In the genomic region with DNA sequence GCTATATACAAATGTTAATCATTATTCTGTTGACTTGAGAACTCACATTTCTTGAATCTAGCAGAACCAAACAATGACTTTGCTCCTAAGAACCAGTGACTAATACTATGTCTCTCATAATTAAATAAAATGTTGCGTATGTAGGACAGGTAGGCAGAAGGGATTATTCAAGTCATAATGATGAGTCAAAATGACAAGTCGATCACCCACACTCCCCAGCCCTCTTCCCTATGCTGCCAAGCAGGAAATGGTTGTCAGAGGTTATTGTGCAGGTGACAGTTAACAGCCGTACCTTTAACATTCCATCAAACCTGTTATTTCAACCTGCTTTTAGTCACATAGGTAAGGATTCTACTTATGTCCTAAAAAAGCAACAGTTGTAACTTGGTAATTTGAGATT, we compare ENCODE assay signal across 22 cellular contexts. TPM values are rescaled to one million over a fixed set of nuclear protein-coding genes. Genes with fewer than 3 reads are reported as not detected.
DNase-seq lines count a peak whose midpoint lies in the region; ATAC-seq, FAIRE-seq and TF ChIP-seq lines count a peak whose summit lies in the region.
"Had no signal": no experiment of that assay in that cellular context is flagged by ENCODE, and none has a peak within 500 bp of the region (broad histone marks: within the 10 kb centered on the region; RNA-seq: fewer than 3 reads in every experiment).

No MANE protein-coding gene starts in this region.

- peaks cover 26% of the 10 kb centered on the region for H3K4me1 Mint-ChIP-seq in activated naive CD8-positive, alpha-beta T cell treated with anti-CD3 and anti-CD28 coated beads, Interleukin-2, amount 50 U/mL, for 24 hours
- no peaks in the 10 kb centered on the region for H3K4me1 Mint-ChIP-seq in glutamatergic neuron (ENCODE audit: low read depth, unreplicated experiment)

- no peak overlapping the region for H3K4me3 Mint-ChIP-seq in activated naive CD8-positive, alpha-beta T cell treated with anti-CD3 and anti-CD28 coated beads, Interleukin-2, amount 50 U/mL, for 24 hours
- no peak overlapping the region for H3K4me3 Mint-ChIP-seq in glutamatergic neuron (ENCODE audit: unreplicated experiment)
- H3K4me3 Mint-ChIP-seq: B cell, H9, natural killer cell had no signal

- H3K9me3 Mint-ChIP-seq in activated naive CD8-positive, alpha-beta T cell treated with anti-CD3 and anti-CD28 coated beads, Interleukin-2, amount 50 U/mL, for 24 hours, result no peaks in the 10 kb centered on the region
- no peaks in the 10 kb centered on the region for H3K9me3 Mint-ChIP-seq in glutamatergic neuron (ENCODE audit: unreplicated experiment)
- H3K9me3 Mint-ChIP-seq: H9, natural killer cell had no signal

- ATAC-seq in activated CD4-positive, CD25-positive, alpha-beta regulatory T cell treated with anti-CD3 and anti-CD28 coated beads, Interleukin-2, amount 50 U/mL, for 24 hours, result peak; percentile 98 to 99
- ATAC-seq in activated naive CD8-positive, alpha-beta T cell treated with anti-CD3 and anti-CD28 coated beads, Interleukin-2, amount 50 U/mL, for 24 hours, result peak; percentile 85
- ATAC-seq in HG03095 (IDR thresholded peaks at IDR 0.05; ENCODE audit: unreplicated experiment), result no peak
- ATAC-seq: heart right ventricle, natural killer cell had no signal

- peak overlapping the region; percentile 79 for H3K27ac Mint-ChIP-seq in activated naive CD8-positive, alpha-beta T cell treated with anti-CD3 and anti-CD28 coated beads, Interleukin-2, amount 50 U/mL, for 24 hours
- no peak overlapping the region for H3K27ac Mint-ChIP-seq in glutamatergic neuron (ENCODE audit: unreplicated experiment)
- H3K27ac Mint-ChIP-seq: B cell, H9, natural killer cell had no signal

- TF ChIP-seq POLR2A in H54 (IDR thresholded peaks at IDR 0.05; ENCODE audit: low read depth, low read length), result no peak

- H3K27me3 Mint-ChIP-seq in activated naive CD8-positive, alpha-beta T cell treated with anti-CD3 and anti-CD28 coated beads, Interleukin-2, amount 50 U/mL, for 24 hours, result no peaks in the 10 kb centered on the region
- H3K27me3 Mint-ChIP-seq in glutamatergic neuron (ENCODE audit: unreplicated experiment), result peaks cover 2% of the 10 kb centered on the region
- H3K27me3 Mint-ChIP-seq: B cell had no signal

- H3K36me3 Mint-ChIP-seq in activated naive CD8-positive, alpha-beta T cell treated with anti-CD3 and anti-CD28 coated beads, Interleukin-2, amount 50 U/mL, for 24 hours (ENCODE audit: low read depth), result no peaks in the 10 kb centered on the region
- H3K36me3 Mint-ChIP-seq in glutamatergic neuron (ENCODE audit: unreplicated experiment), result no peaks in the 10 kb centered on the region
- H3K36me3 Mint-ChIP-seq: natural killer cell had no signal

- TF ChIP-seq CTCF in glutamatergic neuron (IDR thresholded peaks at IDR 0.05; ENCODE audit: partially characterized antibody, unreplicated experiment), result no peak

- no peak for DNase-seq in activated CD4-positive, CD25-positive, alpha-beta regulatory T cell (lab: John Stamatoyannopoulos, UW)
- peak; percentile 13 for DNase-seq in HT-29 (ENCODE audit: low spot score)
- no peak for DNase-seq in activated naive CD8-positive, alpha-beta T cell treated with anti-CD3 and anti-CD28 coated beads, Interleukin-2, amount 50 U/mL, for 24 hours
- peak; percentile 43 for DNase-seq in putamen (ENCODE audit: low spot score)
- DNase-seq in glutamatergic neuron, result no peak
- no peak for DNase-seq in H54 (ENCODE audit: insufficient read length, low spot score)
- DNase-seq: 8988T; Calu3; H9; heart right ventricle; mesendoderm; MV-4-11; natural killer cell; NCI-H187 treated with DMSO at 0.1 percent for 48 hours; NCI-H446; stimulated activated CD8-positive, alpha-beta memory T cell treated with anti-CD3 and anti-CD28 coated beads, Interleukin-4, amount 100 ng/mL, for 48 hours; thyroid gland had no signal

- no peak for FAIRE-seq in H54 (lab: Jason Lieb, UNC)
- FAIRE-seq: G401.6, TTC549 had no signal

RNA-seq across cellular contexts. Expression of a gene that starts 22.0 kb away (rescaled TPM):
- 18.8 and 25.8 TPM in 2 replicates for total RNA-seq in HT-29 (2014; rRNA removed; shearing (Covaris generic))
- total RNA-seq in glutamatergic neuron (ENCODE audit: unreplicated experiment), result 1.7 TPM

Comparison
In these comparisons a context has a peak if more than half of its experiments do, and no peak if none do; other contexts are left out.
1. DNase-seq: peak in HT-29 (single experiment) and putamen (single experiment); none in activated CD4-positive, CD25-positive, alpha-beta regulatory T cell (0 of 4), activated naive CD8-positive, alpha-beta T cell treated with anti-CD3 and anti-CD28 coated beads, Interleukin-2, amount 50 U/mL, for 24 hours (single experiment), glutamatergic neuron (single experiment) and H54 (single experiment).